24 cellular contexts compared by ENCODE assay signal in genomic region chr3:109161487-109162108, GRCh38. TPM values are rescaled to one million over a fixed set of nuclear protein-coding genes. Genes with fewer than 3 reads are reported as not detected.
DNase-seq lines count a peak whose midpoint lies in the region; ATAC-seq, FAIRE-seq and TF ChIP-seq lines count a peak whose summit lies in the region.
"Had no signal": no experiment of that assay in that cellular context is flagged by ENCODE, and none has a peak within 500 bp of the region (broad histone marks: within the 10 kb centered on the region; RNA-seq: fewer than 3 reads in every experiment).

No MANE protein-coding gene starts in this region.

- FAIRE-seq in small intestine (lab: Jason Lieb, UNC): no peak
- FAIRE-seq: GM19239, HTR-8/SVneo had no signal

- H3K36me3 ChIP-seq in kidney epithelial cell (ENCODE audit: control insufficient read depth, insufficient read depth, low read length) (no peaks in the 10 kb centered on the region), liver (ENCODE audit: control insufficient read depth in 4 of 4, insufficient read depth in 3 of 4, low read depth in 1 of 4, low read length in 3 of 4) (no peaks in the 10 kb centered on the region), small intestine (ENCODE audit: control insufficient read depth in 2 of 2, insufficient read depth in 2 of 2, low read length in 2 of 2) (no peaks in the 10 kb centered on the region)

- H3K27ac ChIP-seq in liver (ENCODE audit: low read depth in 1 of 2, low read length in 2 of 2) (peak overlapping the region; percentile 48 to 67), small intestine (ENCODE audit: low read depth in 1 of 2, low read length in 1 of 2) (no peak overlapping the region)
- H3K27ac ChIP-seq: RWPE1 had no signal

- H3K4me3 ChIP-seq in kidney epithelial cell (ENCODE audit: low read depth, low read length): no peak overlapping the region
- H3K4me3 ChIP-seq in liver (ENCODE audit: low read depth in 1 of 3, low read length in 3 of 3): no peak overlapping the region
- no peak overlapping the region for H3K4me3 ChIP-seq in small intestine (ENCODE audit: low read depth in 1 of 2, low read length in 2 of 2)

- peak; percentile 21 to 30 for TF ChIP-seq RAD21 in liver (IDR thresholded peaks at IDR 0.05)

- ATAC-seq in HG02588 (IDR thresholded peaks at IDR 0.05; ENCODE audit: unreplicated experiment): no peak
- ATAC-seq: HCT116 had no signal

- 18% methylated on average over 2 of the region's 2 CpGs for WGBS in liver
- WGBS in small intestine, 3 donors: 8 to 27% (median 17%) methylated on average over 2 of the region's 2 CpGs

- H3K9ac ChIP-seq in liver (ENCODE audit: low read depth in 1 of 2, low read length in 2 of 2): no peak overlapping the region

- H3K4me1 ChIP-seq in liver (ENCODE audit: control insufficient read depth in 4 of 4, insufficient read depth in 4 of 4, low read length in 3 of 4): peaks cover 4 to 16% (median 8%) of the 10 kb centered on the region in 4 donors
- H3K4me1 ChIP-seq in small intestine (ENCODE audit: control insufficient read depth in 2 of 2, insufficient read depth in 1 of 2, low read depth in 1 of 2, low read length in 1 of 2): no peaks in the 10 kb centered on the region

- no peak for TF ChIP-seq CTCF in kidney epithelial cell (IDR thresholded peaks at IDR 0.05; ENCODE audit: insufficient read depth, low read length, poor library complexity, severe bottlenecking)
- no peak for TF ChIP-seq CTCF in liver (IDR thresholded peaks at IDR 0.05; ENCODE audit: low read depth, low read length, missing input control)

- DNase-seq in DMS53 treated with DMSO at 0.1 percent for 48 hours (lab: John Stamatoyannopoulos, UW; ENCODE audit: unreplicated experiment) (peak; percentile 59), kidney epithelial cell (ENCODE audit: low read depth) (peak; percentile 19), small intestine (peak; percentile 92), GM03348 (ENCODE audit: low spot score) (no peak), SIG-M5 (lab: John Stamatoyannopoulos, UW) (no peak)
- DNase-seq: C1 segment of cervical spinal cord; Caco-2; CD4-positive, alpha-beta memory T cell; IMR-90; KG1; MM.1S; NCI-H2029 treated with DMSO at 0.1 percent for 48 hours; NCI-H446 treated with DMSO at 0.1 percent for 48 hours; NCI-H526; SHP77; T-helper 1 cell had no signal

- H3K27me3 ChIP-seq in kidney epithelial cell (ENCODE audit: control insufficient read depth, insufficient read depth, low read length) (no peaks in the 10 kb centered on the region), liver (ENCODE audit: control insufficient read depth in 4 of 4, insufficient read depth in 4 of 4, low read length in 3 of 4) (no peaks in the 10 kb centered on the region), small intestine (ENCODE audit: control insufficient read depth in 2 of 2, insufficient read depth in 2 of 2, low read length in 2 of 2) (no peaks in the 10 kb centered on the region)

- H3K9me3 ChIP-seq in liver (ENCODE audit: control insufficient read depth in 4 of 4, low read length in 3 of 4) (no peaks in the 10 kb centered on the region), small intestine (ENCODE audit: control insufficient read depth, low read depth) (no peaks in the 10 kb centered on the region)
- H3K9me3 ChIP-seq: Caco-2 had no signal

TF ChIP-seq in liver, 16 proteins besides CTCF, POLR2A, EP300 and RAD21:
- TF ChIP-seq ATF3 (IDR thresholded peaks at IDR 0.05): no peak
- TF ChIP-seq, protein P1, sequence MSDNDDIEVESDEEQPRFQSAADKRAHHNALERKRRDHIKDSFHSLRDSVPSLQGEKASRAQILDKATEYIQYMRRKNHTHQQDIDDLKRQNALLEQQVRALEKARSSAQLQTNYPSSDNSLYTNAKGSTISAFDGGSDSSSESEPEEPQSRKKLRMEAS (IDR thresholded peaks at IDR 0.05): peak; percentile 46
- no peak for TF ChIP-seq FOXA1 (IDR thresholded peaks at IDR 0.05)
- peak; percentile 51 to 65 for TF ChIP-seq RXRA (IDR thresholded peaks at IDR 0.05)
- TF ChIP-seq EGR1 (IDR thresholded peaks at IDR 0.05; ENCODE audit: low read depth in 2 of 2): peak in 1 of 2 donors; percentile 23
- TF ChIP-seq GABPA (IDR thresholded peaks at IDR 0.05 in 1 of 2, conservative IDR thresholded peaks at IDR 0.05 in 1 of 2): no peak
- TF ChIP-seq FOXA2 (IDR thresholded peaks at IDR 0.05): peak; percentile 14
- no peak for TF ChIP-seq TAF1 (conservative IDR thresholded peaks at IDR 0.05)
- TF ChIP-seq, protein P2, sequence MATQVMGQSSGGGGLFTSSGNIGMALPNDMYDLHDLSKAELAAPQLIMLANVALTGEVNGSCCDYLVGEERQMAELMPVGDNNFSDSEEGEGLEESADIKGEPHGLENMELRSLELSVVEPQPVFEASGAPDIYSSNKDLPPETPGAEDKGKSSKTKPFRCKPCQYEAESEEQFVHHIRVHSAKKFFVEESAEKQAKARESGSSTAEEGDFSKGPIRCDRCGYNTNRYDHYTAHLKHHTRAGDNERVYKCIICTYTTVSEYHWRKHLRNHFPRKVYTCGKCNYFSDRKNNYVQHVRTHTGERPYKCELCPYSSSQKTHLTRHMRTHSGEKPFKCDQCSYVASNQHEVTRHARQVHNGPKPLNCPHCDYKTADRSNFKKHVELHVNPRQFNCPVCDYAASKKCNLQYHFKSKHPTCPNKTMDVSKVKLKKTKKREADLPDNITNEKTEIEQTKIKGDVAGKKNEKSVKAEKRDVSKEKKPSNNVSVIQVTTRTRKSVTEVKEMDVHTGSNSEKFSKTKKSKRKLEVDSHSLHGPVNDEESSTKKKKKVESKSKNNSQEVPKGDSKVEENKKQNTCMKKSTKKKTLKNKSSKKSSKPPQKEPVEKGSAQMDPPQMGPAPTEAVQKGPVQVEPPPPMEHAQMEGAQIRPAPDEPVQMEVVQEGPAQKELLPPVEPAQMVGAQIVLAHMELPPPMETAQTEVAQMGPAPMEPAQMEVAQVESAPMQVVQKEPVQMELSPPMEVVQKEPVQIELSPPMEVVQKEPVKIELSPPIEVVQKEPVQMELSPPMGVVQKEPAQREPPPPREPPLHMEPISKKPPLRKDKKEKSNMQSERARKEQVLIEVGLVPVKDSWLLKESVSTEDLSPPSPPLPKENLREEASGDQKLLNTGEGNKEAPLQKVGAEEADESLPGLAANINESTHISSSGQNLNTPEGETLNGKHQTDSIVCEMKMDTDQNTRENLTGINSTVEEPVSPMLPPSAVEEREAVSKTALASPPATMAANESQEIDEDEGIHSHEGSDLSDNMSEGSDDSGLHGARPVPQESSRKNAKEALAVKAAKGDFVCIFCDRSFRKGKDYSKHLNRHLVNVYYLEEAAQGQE (IDR thresholded peaks at IDR 0.05): peak; percentile 55
- peak; percentile 40 to 52 for TF ChIP-seq JUND (IDR thresholded peaks at IDR 0.05)
- TF ChIP-seq SP1 (IDR thresholded peaks at IDR 0.05): peak; percentile 85
- TF ChIP-seq HNF4G (IDR thresholded peaks at IDR 0.05): peak; percentile 26
- no peak for TF ChIP-seq NR2F2 (IDR thresholded peaks at IDR 0.05)
- TF ChIP-seq YY1 (IDR thresholded peaks at IDR 0.05): peak; percentile 69
- TF ChIP-seq ZBTB33 (IDR thresholded peaks at IDR 0.05): peak; percentile 46
- TF ChIP-seq HNF4A (conservative IDR thresholded peaks at IDR 0.05): peak; percentile 81 to 83

RNA-seq across cellular contexts. Expression of gene C3orf85, which starts 25.1 kb away (rescaled TPM):
- total RNA-seq in kidney epithelial cell (not detected in 2 replicates), liver (1 to 10 TPM in 1 of 2 donors, not detected in 1; 8.5 TPM)
- polyA plus RNA-seq in liver (10 to 100 TPM in 1 of 2 donors, 1 to 10 TPM in 1; 7.9 to 46.4 TPM), small intestine (100 to 1,000 TPM in 2 of 3 donors, 10 to 100 TPM in 1; 10.3 to 131 (median 121) TPM)
- total RNA-seq: A673; CD4-positive, alpha-beta memory T cell; H4; IMR-90 had no signal
- polyA plus RNA-seq: CD4-positive, alpha-beta memory T cell; IMR-90 had no signal

RNA-seq across cellular contexts. Expression of gene MORC1, which starts 43.7 kb away (rescaled TPM):
- not detected in 2 replicates for total RNA-seq in kidney epithelial cell
- total RNA-seq in liver: under 1 TPM; 0.14 to 0.33 TPM
- under 1 TPM; 0.02 to 0.13 TPM for polyA plus RNA-seq in liver
- not detected for polyA plus RNA-seq in small intestine
- total RNA-seq: Caco-2; CD4-positive, alpha-beta memory T cell; IMR-90 had no signal
- polyA plus RNA-seq: CD4-positive, alpha-beta memory T cell; IMR-90 had no signal

Comparison
In these comparisons a context has a peak if more than half of its experiments do, and no peak if none do; other contexts are left out.
1. DNase-seq: peak in DMS53 treated with DMSO at 0.1 percent for 48 hours (single experiment), kidney epithelial cell (single experiment) and small intestine (single experiment); none in GM03348 (single experiment) and SIG-M5 (single experiment).
2. H3K27ac ChIP-seq: peak in liver (2 of 2); none in small intestine (0 of 2).